ENCODE assay signal across 1 cellular context in genomic region chr10:78953124-78954008, GRCh38.
TF ChIP-seq lines count a peak whose summit lies in the region.

No MANE protein-coding gene starts in this region.

TF ChIP-seq in K562, 482 proteins besides CTCF, POLR2A, EP300 and RAD21 (continued from another document):
- 0 out of 2 replicates have a peak, but pooled peaks have one; percentile 9 for TF ChIP-seq ZBTB9 (CRISPR knock-in tag; IDR thresholded peaks at IDR 0.05)
- peak; percentile 89; the same call in 1 of the 2 replicates for TF ChIP-seq RNF2 (IDR thresholded peaks at IDR 0.05)
- TF ChIP-seq NFATC3 (IDR thresholded peaks at IDR 0.05): no peak
- TF ChIP-seq, protein P1, sequence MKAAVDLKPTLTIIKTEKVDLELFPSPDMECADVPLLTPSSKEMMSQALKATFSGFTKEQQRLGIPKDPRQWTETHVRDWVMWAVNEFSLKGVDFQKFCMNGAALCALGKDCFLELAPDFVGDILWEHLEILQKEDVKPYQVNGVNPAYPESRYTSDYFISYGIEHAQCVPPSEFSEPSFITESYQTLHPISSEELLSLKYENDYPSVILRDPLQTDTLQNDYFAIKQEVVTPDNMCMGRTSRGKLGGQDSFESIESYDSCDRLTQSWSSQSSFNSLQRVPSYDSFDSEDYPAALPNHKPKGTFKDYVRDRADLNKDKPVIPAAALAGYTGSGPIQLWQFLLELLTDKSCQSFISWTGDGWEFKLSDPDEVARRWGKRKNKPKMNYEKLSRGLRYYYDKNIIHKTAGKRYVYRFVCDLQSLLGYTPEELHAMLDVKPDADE (conservative IDR thresholded peaks at IDR 0.05; ENCODE audit: control insufficient read depth, low read depth, low read length): no peak
- no peak for TF ChIP-seq ZNF384 (IDR thresholded peaks at IDR 0.05; ENCODE audit: low read depth, low read length)
- TF ChIP-seq VEZF1 (CRISPR knock-in tag; IDR thresholded peaks at IDR 0.05): peak; percentile 79
- TF ChIP-seq GTF2A2 (tag; IDR thresholded peaks at IDR 0.05): no peak
- no peak for TF ChIP-seq ZNF444 (CRISPR knock-in tag; IDR thresholded peaks at IDR 0.05)
- no peak for TF ChIP-seq USF1 (CRISPR knock-in tag; IDR thresholded peaks at IDR 0.05)
- no peak for TF ChIP-seq ZNF696 (CRISPR knock-in tag; conservative IDR thresholded peaks at IDR 0.05)
- TF ChIP-seq PBX2 (CRISPR knock-in tag; IDR thresholded peaks at IDR 0.05; ENCODE audit: low read depth): peak; percentile 68
- peak; percentile 92 for TF ChIP-seq PBX2 (tag; conservative IDR thresholded peaks at IDR 0.05; ENCODE audit: low read depth)
- TF ChIP-seq SLC30A9 (CRISPR knock-in tag; IDR thresholded peaks at IDR 0.05): no peak
- no peak for TF ChIP-seq NR1H2 (CRISPR knock-in tag; IDR thresholded peaks at IDR 0.05)
- TF ChIP-seq FOS (IDR thresholded peaks at IDR 0.05; ENCODE audit: extremely low read depth, insufficient read length): no peak
- no peak for TF ChIP-seq TBP (optimal IDR thresholded peaks at IDR 0.05; ENCODE audit: low read depth, low read length)
- no peak for TF ChIP-seq EHMT2 (IDR thresholded peaks at IDR 0.05)
- TF ChIP-seq, protein P2, sequence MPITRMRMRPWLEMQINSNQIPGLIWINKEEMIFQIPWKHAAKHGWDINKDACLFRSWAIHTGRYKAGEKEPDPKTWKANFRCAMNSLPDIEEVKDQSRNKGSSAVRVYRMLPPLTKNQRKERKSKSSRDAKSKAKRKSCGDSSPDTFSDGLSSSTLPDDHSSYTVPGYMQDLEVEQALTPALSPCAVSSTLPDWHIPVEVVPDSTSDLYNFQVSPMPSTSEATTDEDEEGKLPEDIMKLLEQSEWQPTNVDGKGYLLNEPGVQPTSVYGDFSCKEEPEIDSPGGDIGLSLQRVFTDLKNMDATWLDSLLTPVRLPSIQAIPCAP (CRISPR knock-in tag; IDR thresholded peaks at IDR 0.05; ENCODE audit: borderline replicate concordance): no peak
- TF ChIP-seq ZNF766 (CRISPR knock-in tag; conservative IDR thresholded peaks at IDR 0.05): no peak
- TF ChIP-seq FIP1L1 (IDR thresholded peaks at IDR 0.05; ENCODE audit: low read depth, low read length, poor library complexity, severe bottlenecking): no peak
- no peak for TF ChIP-seq ARHGAP35 (IDR thresholded peaks at IDR 0.05; ENCODE audit: partially characterized antibody)
- TF ChIP-seq, protein P3, sequence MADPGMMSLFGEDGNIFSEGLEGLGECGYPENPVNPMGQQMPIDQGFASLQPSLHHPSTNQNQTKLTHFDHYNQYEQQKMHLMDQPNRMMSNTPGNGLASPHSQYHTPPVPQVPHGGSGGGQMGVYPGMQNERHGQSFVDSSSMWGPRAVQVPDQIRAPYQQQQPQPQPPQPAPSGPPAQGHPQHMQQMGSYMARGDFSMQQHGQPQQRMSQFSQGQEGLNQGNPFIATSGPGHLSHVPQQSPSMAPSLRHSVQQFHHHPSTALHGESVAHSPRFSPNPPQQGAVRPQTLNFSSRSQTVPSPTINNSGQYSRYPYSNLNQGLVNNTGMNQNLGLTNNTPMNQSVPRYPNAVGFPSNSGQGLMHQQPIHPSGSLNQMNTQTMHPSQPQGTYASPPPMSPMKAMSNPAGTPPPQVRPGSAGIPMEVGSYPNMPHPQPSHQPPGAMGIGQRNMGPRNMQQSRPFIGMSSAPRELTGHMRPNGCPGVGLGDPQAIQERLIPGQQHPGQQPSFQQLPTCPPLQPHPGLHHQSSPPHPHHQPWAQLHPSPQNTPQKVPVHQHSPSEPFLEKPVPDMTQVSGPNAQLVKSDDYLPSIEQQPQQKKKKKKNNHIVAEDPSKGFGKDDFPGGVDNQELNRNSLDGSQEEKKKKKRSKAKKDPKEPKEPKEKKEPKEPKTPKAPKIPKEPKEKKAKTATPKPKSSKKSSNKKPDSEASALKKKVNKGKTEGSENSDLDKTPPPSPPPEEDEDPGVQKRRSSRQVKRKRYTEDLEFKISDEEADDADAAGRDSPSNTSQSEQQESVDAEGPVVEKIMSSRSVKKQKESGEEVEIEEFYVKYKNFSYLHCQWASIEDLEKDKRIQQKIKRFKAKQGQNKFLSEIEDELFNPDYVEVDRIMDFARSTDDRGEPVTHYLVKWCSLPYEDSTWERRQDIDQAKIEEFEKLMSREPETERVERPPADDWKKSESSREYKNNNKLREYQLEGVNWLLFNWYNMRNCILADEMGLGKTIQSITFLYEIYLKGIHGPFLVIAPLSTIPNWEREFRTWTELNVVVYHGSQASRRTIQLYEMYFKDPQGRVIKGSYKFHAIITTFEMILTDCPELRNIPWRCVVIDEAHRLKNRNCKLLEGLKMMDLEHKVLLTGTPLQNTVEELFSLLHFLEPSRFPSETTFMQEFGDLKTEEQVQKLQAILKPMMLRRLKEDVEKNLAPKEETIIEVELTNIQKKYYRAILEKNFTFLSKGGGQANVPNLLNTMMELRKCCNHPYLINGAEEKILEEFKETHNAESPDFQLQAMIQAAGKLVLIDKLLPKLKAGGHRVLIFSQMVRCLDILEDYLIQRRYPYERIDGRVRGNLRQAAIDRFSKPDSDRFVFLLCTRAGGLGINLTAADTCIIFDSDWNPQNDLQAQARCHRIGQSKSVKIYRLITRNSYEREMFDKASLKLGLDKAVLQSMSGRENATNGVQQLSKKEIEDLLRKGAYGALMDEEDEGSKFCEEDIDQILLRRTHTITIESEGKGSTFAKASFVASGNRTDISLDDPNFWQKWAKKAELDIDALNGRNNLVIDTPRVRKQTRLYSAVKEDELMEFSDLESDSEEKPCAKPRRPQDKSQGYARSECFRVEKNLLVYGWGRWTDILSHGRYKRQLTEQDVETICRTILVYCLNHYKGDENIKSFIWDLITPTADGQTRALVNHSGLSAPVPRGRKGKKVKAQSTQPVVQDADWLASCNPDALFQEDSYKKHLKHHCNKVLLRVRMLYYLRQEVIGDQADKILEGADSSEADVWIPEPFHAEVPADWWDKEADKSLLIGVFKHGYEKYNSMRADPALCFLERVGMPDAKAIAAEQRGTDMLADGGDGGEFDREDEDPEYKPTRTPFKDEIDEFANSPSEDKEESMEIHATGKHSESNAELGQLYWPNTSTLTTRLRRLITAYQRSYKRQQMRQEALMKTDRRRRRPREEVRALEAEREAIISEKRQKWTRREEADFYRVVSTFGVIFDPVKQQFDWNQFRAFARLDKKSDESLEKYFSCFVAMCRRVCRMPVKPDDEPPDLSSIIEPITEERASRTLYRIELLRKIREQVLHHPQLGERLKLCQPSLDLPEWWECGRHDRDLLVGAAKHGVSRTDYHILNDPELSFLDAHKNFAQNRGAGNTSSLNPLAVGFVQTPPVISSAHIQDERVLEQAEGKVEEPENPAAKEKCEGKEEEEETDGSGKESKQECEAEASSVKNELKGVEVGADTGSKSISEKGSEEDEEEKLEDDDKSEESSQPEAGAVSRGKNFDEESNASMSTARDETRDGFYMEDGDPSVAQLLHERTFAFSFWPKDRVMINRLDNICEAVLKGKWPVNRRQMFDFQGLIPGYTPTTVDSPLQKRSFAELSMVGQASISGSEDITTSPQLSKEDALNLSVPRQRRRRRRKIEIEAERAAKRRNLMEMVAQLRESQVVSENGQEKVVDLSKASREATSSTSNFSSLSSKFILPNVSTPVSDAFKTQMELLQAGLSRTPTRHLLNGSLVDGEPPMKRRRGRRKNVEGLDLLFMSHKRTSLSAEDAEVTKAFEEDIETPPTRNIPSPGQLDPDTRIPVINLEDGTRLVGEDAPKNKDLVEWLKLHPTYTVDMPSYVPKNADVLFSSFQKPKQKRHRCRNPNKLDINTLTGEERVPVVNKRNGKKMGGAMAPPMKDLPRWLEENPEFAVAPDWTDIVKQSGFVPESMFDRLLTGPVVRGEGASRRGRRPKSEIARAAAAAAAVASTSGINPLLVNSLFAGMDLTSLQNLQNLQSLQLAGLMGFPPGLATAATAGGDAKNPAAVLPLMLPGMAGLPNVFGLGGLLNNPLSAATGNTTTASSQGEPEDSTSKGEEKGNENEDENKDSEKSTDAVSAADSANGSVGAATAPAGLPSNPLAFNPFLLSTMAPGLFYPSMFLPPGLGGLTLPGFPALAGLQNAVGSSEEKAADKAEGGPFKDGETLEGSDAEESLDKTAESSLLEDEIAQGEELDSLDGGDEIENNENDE (IDR thresholded peaks at IDR 0.05; ENCODE audit: low read depth, low read length): no peak
- TF ChIP-seq ZC3H11A (IDR thresholded peaks at IDR 0.05; ENCODE audit: low read depth, low read length): no peak
- peak; percentile 95 for TF ChIP-seq PKNOX1 (IDR thresholded peaks at IDR 0.05)
- no peak for TF ChIP-seq MTA3 (IDR thresholded peaks at IDR 0.05; ENCODE audit: borderline replicate concordance)
- TF ChIP-seq SMARCA4 (IDR thresholded peaks at IDR 0.05): no peak
- no peak for TF ChIP-seq PRMT5 (CRISPR knock-in tag; IDR thresholded peaks at IDR 0.05)
- TF ChIP-seq, protein P4, sequence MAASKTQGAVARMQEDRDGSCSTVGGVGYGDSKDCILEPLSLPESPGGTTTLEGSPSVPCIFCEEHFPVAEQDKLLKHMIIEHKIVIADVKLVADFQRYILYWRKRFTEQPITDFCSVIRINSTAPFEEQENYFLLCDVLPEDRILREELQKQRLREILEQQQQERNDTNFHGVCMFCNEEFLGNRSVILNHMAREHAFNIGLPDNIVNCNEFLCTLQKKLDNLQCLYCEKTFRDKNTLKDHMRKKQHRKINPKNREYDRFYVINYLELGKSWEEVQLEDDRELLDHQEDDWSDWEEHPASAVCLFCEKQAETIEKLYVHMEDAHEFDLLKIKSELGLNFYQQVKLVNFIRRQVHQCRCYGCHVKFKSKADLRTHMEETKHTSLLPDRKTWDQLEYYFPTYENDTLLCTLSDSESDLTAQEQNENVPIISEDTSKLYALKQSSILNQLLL (CRISPR knock-in tag; IDR thresholded peaks at IDR 0.05; ENCODE audit: borderline replicate concordance): no peak
- TF ChIP-seq ELF1 (tag; IDR thresholded peaks at IDR 0.05): no peak
- no peak for TF ChIP-seq SNAPC5 (CRISPR knock-in tag; IDR thresholded peaks at IDR 0.05)
- no peak for TF ChIP-seq NCOA2 (IDR thresholded peaks at IDR 0.05; ENCODE audit: partially characterized antibody in 2 of 2)
- TF ChIP-seq NFIC (IDR thresholded peaks at IDR 0.05): no peak
